In the genomic region with DNA sequence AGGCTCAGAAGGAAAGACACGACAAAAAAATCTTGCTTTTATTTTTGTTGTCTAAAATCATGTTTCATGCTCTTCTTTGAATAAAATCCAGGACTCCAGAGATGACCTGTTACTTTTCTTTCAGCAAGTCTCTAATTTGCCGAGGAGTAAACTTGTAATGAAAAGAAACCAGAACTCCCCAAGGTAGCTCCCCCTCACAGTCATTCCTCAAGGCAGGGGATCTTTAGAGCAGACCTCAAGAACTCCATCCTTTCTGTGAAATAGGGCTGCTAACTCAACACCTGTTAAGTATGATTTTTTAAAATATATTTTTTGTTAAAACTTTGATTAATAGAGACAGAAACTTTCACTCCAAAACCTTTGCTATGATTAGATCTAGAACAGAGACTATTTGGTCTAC, we compare ENCODE assay signal across 11 cellular contexts.
DNase-seq lines count a peak whose midpoint lies in the region; ATAC-seq, FAIRE-seq and TF ChIP-seq lines count a peak whose summit lies in the region.
"Had no signal": no experiment of that assay in that cellular context is flagged by ENCODE, and none has a peak within 500 bp of the region (broad histone marks: within the 10 kb centered on the region; RNA-seq: fewer than 3 reads in every experiment).

No MANE protein-coding gene starts in this region.

- no peaks in the 10 kb centered on the region for H3K27me3 ChIP-seq in Caco-2 (replicated peaks; ENCODE audit: control insufficient read depth, insufficient read depth, low read length)
- H3K27me3 ChIP-seq in astrocyte (ENCODE audit: insufficient read depth, low read length), result no peaks in the 10 kb centered on the region
- H3K27me3 ChIP-seq: uterus had no signal

- H3K4me2 ChIP-seq in astrocyte (ENCODE audit: low read length), result no peak overlapping the region

- no peaks in the 10 kb centered on the region for H4K20me1 ChIP-seq in astrocyte (ENCODE audit: insufficient read depth, low read length)

- H3K27me3 Mint-ChIP-seq in Caco-2 (ENCODE audit: insufficient read depth, unreplicated experiment), result no peaks in the 10 kb centered on the region
- H3K27me3 Mint-ChIP-seq in astrocyte (ENCODE audit: low read depth, unreplicated experiment), result peaks cover 10% of the 10 kb centered on the region
- no peaks in the 10 kb centered on the region for H3K27me3 Mint-ChIP-seq in osteocyte (ENCODE audit: unreplicated experiment)

- H3K36me3 ChIP-seq in Caco-2 (ENCODE audit: control insufficient read depth, insufficient read depth, low read length) (no peaks in the 10 kb centered on the region), astrocyte (ENCODE audit: insufficient read depth, low read length) (no peaks in the 10 kb centered on the region)
- H3K36me3 ChIP-seq: uterus had no signal

- H2AFZ ChIP-seq in astrocyte (ENCODE audit: low read depth, low read length), result no peak overlapping the region

- FAIRE-seq in astrocyte (lab: Jason Lieb, UNC), result no peak

- ATAC-seq in HG02588 (IDR thresholded peaks at IDR 0.05; ENCODE audit: unreplicated experiment), result peak; percentile 47

- H3K4me1 Mint-ChIP-seq in Caco-2 (ENCODE audit: low read depth, unreplicated experiment) (peaks cover 28% of the 10 kb centered on the region), astrocyte (ENCODE audit: low read depth, unreplicated experiment) (peaks cover 30% of the 10 kb centered on the region), osteocyte (ENCODE audit: unreplicated experiment) (peaks cover 50% of the 10 kb centered on the region)

- H3K27ac ChIP-seq in astrocyte (ENCODE audit: low read depth, low read length), result no peak overlapping the region

- H3K9me3 ChIP-seq in Caco-2 (no peaks in the 10 kb centered on the region), astrocyte (ENCODE audit: insufficient read depth, low read depth, low read length) (peaks cover 3% of the 10 kb centered on the region)
- H3K9me3 ChIP-seq: uterus had no signal

- no peak overlapping the region for H3K4me3 ChIP-seq in Caco-2 (ENCODE audit: low read depth, low read length)
- no peak overlapping the region for H3K4me3 ChIP-seq in astrocyte (ENCODE audit: insufficient read depth, low read depth, low read length)
- H3K4me3 ChIP-seq: uterus had no signal

- intact Hi-C loops in Caco-2 (cut with micrococcal nuclease; ENCODE audit: unreplicated experiment), result loop anchor here (1.0 to 10.0 kb wide), 5 partner anchors 99 to 290 kb away; a partner anchor contains a TSS

- H3K79me2 ChIP-seq in astrocyte (ENCODE audit: insufficient read depth, low read length), result no peaks in the 10 kb centered on the region

- H3K9me3 Mint-ChIP-seq in Caco-2 (ENCODE audit: unreplicated experiment), result no peaks in the 10 kb centered on the region
- H3K9me3 Mint-ChIP-seq in astrocyte (ENCODE audit: unreplicated experiment), result no peaks in the 10 kb centered on the region
- no peaks in the 10 kb centered on the region for H3K9me3 Mint-ChIP-seq in osteocyte (ENCODE audit: unreplicated experiment)

- DNase-seq in Caco-2, result no peak
- no peak for DNase-seq in astrocyte (ENCODE audit: low read depth)
- DNase-seq in osteocyte (ENCODE audit: extremely low spot score, unreplicated experiment), result no peak
- no peak for DNase-seq in NCI-H2171 treated with DMSO at 0.1 percent for 48 hours (lab: John Stamatoyannopoulos, UW)
- no peak for DNase-seq in cortex of kidney (lab: John Stamatoyannopoulos, UW)
- DNase-seq in activated CD4-positive, alpha-beta T cell treated with anti-CD3 and anti-CD28 coated beads, Interleukin-2, amount 50 U/mL, for 48 hours, result no peak
- no peak for DNase-seq in DMS79 (lab: John Stamatoyannopoulos, UW)
- DNase-seq: activated CD4-positive, alpha-beta T cell treated with anti-CD3 and anti-CD28 coated beads, Interleukin-2, amount 50 U/mL, for 4 hours; stimulated activated CD4-positive, alpha-beta T cell treated with anti-CD3 and anti-CD28 coated beads, Interleukin-4, amount 100 ng/mL, for 1 hour had no signal

- H3K36me3 Mint-ChIP-seq in Caco-2 (ENCODE audit: insufficient read depth, unreplicated experiment) (no peaks in the 10 kb centered on the region), astrocyte (ENCODE audit: low read depth, unreplicated experiment) (no peaks in the 10 kb centered on the region), osteocyte (ENCODE audit: unreplicated experiment) (no peaks in the 10 kb centered on the region)

- peak overlapping the region; percentile 48 for H3K27ac Mint-ChIP-seq in Caco-2 (ENCODE audit: unreplicated experiment)
- H3K27ac Mint-ChIP-seq in astrocyte (ENCODE audit: unreplicated experiment), result peak overlapping the region; percentile 87
- H3K27ac Mint-ChIP-seq in osteocyte (ENCODE audit: unreplicated experiment), result peak overlapping the region; percentile 88

- CTCF ChIA-PET in Caco-2 (lab: Charles Lee), result interaction anchor here (0.6 to 3.9 kb wide), 21 partner anchors 18 to 751 kb away, joined by 3 to 49 read pairs (median 5); a partner anchor contains a TSS

- POLR2A ChIA-PET in Caco-2 (lab: Charles Lee), result interaction anchor here (0.8 kb wide), 1 partner anchor 98 kb away, joined by 3 read pairs; a partner anchor contains a TSS

- TF ChIP-seq CTCF in Caco-2 (IDR thresholded peaks at IDR 0.05; ENCODE audit: insufficient read depth in 1 of 2, low read depth in 1 of 2, low read length in 1 of 2, severe bottlenecking in 1 of 2, unreplicated experiment in 1 of 2), result no peak
- no peak for TF ChIP-seq CTCF in astrocyte (IDR thresholded peaks at IDR 0.05; ENCODE audit: insufficient read depth, low read depth, low read length)
- TF ChIP-seq CTCF in osteocyte (IDR thresholded peaks at IDR 0.05), result no peak

- no TSS peak for BruUV-seq in Caco-2 (replicated peaks; lab: Mats Ljungman, UMichigan)

- H3K4me3 Mint-ChIP-seq in Caco-2 (ENCODE audit: unreplicated experiment), result no peak overlapping the region
- no peak overlapping the region for H3K4me3 Mint-ChIP-seq in astrocyte (ENCODE audit: unreplicated experiment)
- H3K4me3 Mint-ChIP-seq in osteocyte (ENCODE audit: unreplicated experiment), result no peak overlapping the region

- H3K4me1 ChIP-seq in Caco-2, result peaks cover 61% of the 10 kb centered on the region
- H3K4me1 ChIP-seq in astrocyte (ENCODE audit: insufficient read depth, low read length), result peaks cover 18% of the 10 kb centered on the region
- H3K4me1 ChIP-seq: uterus had no signal

- no peak overlapping the region for H3K9ac ChIP-seq in astrocyte (ENCODE audit: low read length)
